22 cellular contexts compared by ENCODE assay signal in the genomic region with DNA sequence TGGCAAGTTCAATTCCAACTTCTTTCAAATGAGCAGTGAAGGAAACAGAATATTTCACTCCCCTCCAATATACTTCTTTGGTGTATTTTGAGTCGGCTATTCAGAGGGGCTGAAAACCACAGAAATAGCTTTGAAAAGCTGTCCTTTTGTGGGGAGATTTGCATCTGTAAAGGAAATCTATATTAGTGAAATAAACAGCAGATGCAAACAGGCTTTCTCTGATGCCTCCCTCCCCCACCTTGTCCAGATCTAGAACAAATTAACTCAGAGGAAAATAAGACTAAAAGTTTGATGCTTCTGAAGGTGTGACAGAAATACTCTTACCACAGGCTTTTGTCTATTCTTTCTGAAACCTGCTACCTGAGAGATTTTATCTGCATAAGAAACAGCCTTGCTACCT.
"Had no signal": no experiment of that assay in that cellular context is flagged by ENCODE, and none has a peak within 500 bp of the region (broad histone marks: within the 10 kb centered on the region; RNA-seq: fewer than 3 reads in every experiment).

No MANE protein-coding gene starts in this region.

- H3K4me1 ChIP-seq: spleen, tibial artery, upper lobe of left lung, uterus had no signal

- DNase-seq: dorsolateral prefrontal cortex; effector CD8-positive, alpha-beta T cell; foreskin melanocyte; head of caudate nucleus; kidney; left colon; left ventricle myocardium superior; mesenchymal stem cell; midbrain; naive B cell; spleen; stimulated activated CD4-positive, alpha-beta T cell treated with anti-CD3 and anti-CD28 coated beads, Interleukin-15, amount 100 ng/mL, for 24 hours; stimulated activated CD4-positive, alpha-beta T cell treated with anti-CD3 and anti-CD28 coated beads, Interleukin-1b, Interleukin-23, amount 100 ng/mL, for 48 hours; stimulated activated CD4-positive, alpha-beta T cell treated with anti-CD3 and anti-CD28 coated beads, Interleukin-4, amount 100 ng/mL, for 24 hours; tibial artery; upper lobe of left lung; uterus had no signal

- H3K27me3 ChIP-seq: dorsolateral prefrontal cortex, hepatocyte, neutrophil, spleen, tibial artery, upper lobe of left lung, uterus had no signal

- H3K9me3 ChIP-seq: neutrophil, spleen, tibial artery, upper lobe of left lung, uterus had no signal

- H2AFZ ChIP-seq: hepatocyte had no signal

- H3K79me2 ChIP-seq: hepatocyte had no signal

- H3K4me2 ChIP-seq: hepatocyte had no signal

- H3K4me3 ChIP-seq: dorsolateral prefrontal cortex, hepatocyte, lung, spleen, tibial artery, upper lobe of left lung, uterus had no signal

- H3K27ac ChIP-seq: dorsolateral prefrontal cortex, hepatocyte, neutrophil, spleen, tibial artery, upper lobe of left lung, uterus had no signal

- H3K36me3 ChIP-seq: neutrophil, spleen, tibial artery, upper lobe of left lung, uterus had no signal

- ATAC-seq: left colon; left ventricle myocardium superior; sciatic nerve; stimulated activated memory B cell treated with anti-CD40 and anti-IgM and Interleukin-4, amounts not matched to agents 10 μg/mL and 1 μg/mL and 100 μg/mL, for 72 hours had no signal
